Comparison of ENCODE assay signal across 8 cellular contexts in genomic region chr22:24427500-24428164, GRCh38. TPM values are rescaled to one million over a fixed set of nuclear protein-coding genes. Genes with fewer than 3 reads are reported as not detected.
A peak's percentile ranks its signal among the peaks of the same experiment; 100 is the strongest.
DNase-seq lines count a peak whose midpoint lies in the region; ATAC-seq and TF ChIP-seq lines count a peak whose summit lies in the region.

ADORA2A (plus strand) TSS chr22:24427599; CDS start chr22:24433405, 5,806 bp downstream.

- CTCF ChIA-PET in MCF 10A (lab: Yijun Ruan, JAX) = interaction anchor here (0.7 to 1.6 kb wide), 2 partner anchors 11 to 94 kb away, joined by 4 to 9 read pairs; no protein-coding TSS in a partner anchor

- H3K36me3 ChIP-seq in breast epithelium (no peaks in the 10 kb centered on the region), Loucy (ENCODE audit: insufficient read depth, low read length) (no peaks in the 10 kb centered on the region), mucosa of rectum (ENCODE audit: control insufficient read depth in 2 of 2, insufficient read depth in 2 of 2, low read length in 2 of 2) (no peaks in the 10 kb centered on the region), upper lobe of left lung (no peaks in the 10 kb centered on the region)

- H4K20me1 ChIP-seq in Loucy (ENCODE audit: insufficient read depth, low read length, poor library complexity, severe bottlenecking) = no peaks in the 10 kb centered on the region

- no peak within 1 kb of the TSS for H2AFZ ChIP-seq in Loucy (ENCODE audit: low read length)

- H3K9me2 ChIP-seq in Loucy (replicated peaks; ENCODE audit: low read depth, low read length) = no peaks in the 10 kb centered on the region

- peaks cover 44% of the 10 kb centered on the region for H3K79me2 ChIP-seq in Loucy (ENCODE audit: insufficient read depth, low read length)

- H3K9me3 Mint-ChIP-seq in MCF 10A (ENCODE audit: unreplicated experiment) = no peaks in the 10 kb centered on the region
- no peaks in the 10 kb centered on the region for H3K9me3 Mint-ChIP-seq in activated T-cell treated with anti-CD3 and anti-CD28 coated beads, Interleukin-2, amount 50 U/mL, for 72 hours
- no peaks in the 10 kb centered on the region for H3K9me3 Mint-ChIP-seq in osteocyte (ENCODE audit: unreplicated experiment)

- TF ChIP-seq POLR2A in breast epithelium (IDR thresholded peaks at IDR 0.05) (no peak), upper lobe of left lung (IDR thresholded peaks at IDR 0.05) (no peak)

- peak within 1 kb of the TSS; percentile 74 for H3K4me2 ChIP-seq in Loucy (ENCODE audit: low read depth, low read length, poor library complexity, severe bottlenecking)

- H3K27ac ChIP-seq in breast epithelium = peak within 1 kb of the TSS; percentile 21 to 66
- peak within 1 kb of the TSS; percentile 74 to 87 for H3K27ac ChIP-seq in mucosa of rectum (ENCODE audit: low read depth in 2 of 2, low read length in 2 of 2)
- peak within 1 kb of the TSS; percentile 47 to 85 (median 68) for H3K27ac ChIP-seq in upper lobe of left lung

- H3K36me3 Mint-ChIP-seq in MCF 10A (ENCODE audit: insufficient read depth, unreplicated experiment) (no peaks in the 10 kb centered on the region), osteocyte (ENCODE audit: unreplicated experiment) (no peaks in the 10 kb centered on the region)
- peaks cover 0 to 4% of the 10 kb centered on the region in 2 donors for H3K36me3 Mint-ChIP-seq in activated T-cell treated with anti-CD3 and anti-CD28 coated beads, Interleukin-2, amount 50 U/mL, for 72 hours (ENCODE audit: insufficient read depth in 2 of 2)

- H3K9ac ChIP-seq in Loucy (ENCODE audit: low read depth, low read length, poor library complexity, severe bottlenecking) = peak within 1 kb of the TSS; percentile 68
- H3K9ac ChIP-seq in mucosa of rectum (ENCODE audit: low read depth in 1 of 2, low read length in 2 of 2) = peak within 1 kb of the TSS; percentile 3 to 36

- no peaks in the 10 kb centered on the region for H3F3A ChIP-seq in Loucy (ENCODE audit: low read depth)

- intact Hi-C loops in breast epithelium (cut with DNase I; ENCODE audit: low total_unique reads) = no loop called here
- intact Hi-C loops in MCF 10A (cut with micrococcal nuclease) = no loop called here

- BruUV-seq in MCF 10A (replicated peaks; lab: Mats Ljungman, UMichigan) = no TSS peak

- H3K27me3 ChIP-seq in breast epithelium (peaks cover 0 to 7% of the 10 kb centered on the region in 2 donors), Loucy (ENCODE audit: insufficient read depth, low read length, poor library complexity, severe bottlenecking) (no peaks in the 10 kb centered on the region), mucosa of rectum (ENCODE audit: control insufficient read depth in 2 of 2, insufficient read depth in 2 of 2, low read length in 2 of 2) (peaks cover 0 to 24% of the 10 kb centered on the region in 2 donors), upper lobe of left lung (no peaks in the 10 kb centered on the region)

- H3K27me3 Mint-ChIP-seq in MCF 10A (ENCODE audit: insufficient read depth, unreplicated experiment) (peaks cover 18% of the 10 kb centered on the region), osteocyte (ENCODE audit: unreplicated experiment) (no peaks in the 10 kb centered on the region)
- no peaks in the 10 kb centered on the region for H3K27me3 Mint-ChIP-seq in activated T-cell treated with anti-CD3 and anti-CD28 coated beads, Interleukin-2, amount 50 U/mL, for 72 hours (ENCODE audit: low read depth)

- peak; percentile 68 to 70 for ATAC-seq in activated T-cell treated with anti-CD3 and anti-CD28 coated beads, Interleukin-2, amount 50 U/mL, for 72 hours (replicated peaks in 1 of 2)
- peak in 1 of 2 donors; percentile 5 for ATAC-seq in upper lobe of left lung (ENCODE audit: low FRiP score in 2 of 2)

- POLR2A ChIA-PET in MCF 10A (lab: Yijun Ruan, JAX) = no interaction called here

- H3K9me3 ChIP-seq in breast epithelium (no peaks in the 10 kb centered on the region), Loucy (ENCODE audit: insufficient read depth, low read depth, low read length) (no peaks in the 10 kb centered on the region), mucosa of rectum (ENCODE audit: control insufficient read depth in 2 of 2, low read length in 2 of 2) (no peaks in the 10 kb centered on the region), upper lobe of left lung (no peaks in the 10 kb centered on the region)

- no peak for DNase-seq in breast epithelium (ENCODE audit: low spot score in 2 of 2)
- no peak for DNase-seq in MCF 10A (ENCODE audit: unreplicated experiment)
- DNase-seq in activated T-cell treated with anti-CD3 and anti-CD28 coated beads, Interleukin-2, amount 50 U/mL, for 72 hours = peak; percentile 80 to 82
- peak; percentile 82 for DNase-seq in upper lobe of left lung
- no peak for DNase-seq in NCI-H1417 treated with DMSO at 0.1 percent for 48 hours (lab: John Stamatoyannopoulos, UW)
- DNase-seq in osteocyte (ENCODE audit: extremely low spot score, unreplicated experiment) = no peak

- H3K4me3 ChIP-seq in breast epithelium = peak within 1 kb of the TSS in 1 of 3 donors; percentile 8
- peak within 1 kb of the TSS; percentile 68 for H3K4me3 ChIP-seq in Loucy (ENCODE audit: low read length, poor library complexity, severe bottlenecking)
- peak within 1 kb of the TSS; percentile 38 to 51 for H3K4me3 ChIP-seq in mucosa of rectum (ENCODE audit: low read length in 2 of 2)
- peak within 1 kb of the TSS in 3 of 4 donors; percentile 11 to 33 (median 19) for H3K4me3 ChIP-seq in upper lobe of left lung

- H3K4me3 Mint-ChIP-seq in MCF 10A (ENCODE audit: unreplicated experiment) (no peak within 1 kb of the TSS), osteocyte (ENCODE audit: unreplicated experiment) (no peak within 1 kb of the TSS)
- H3K4me3 Mint-ChIP-seq in activated T-cell treated with anti-CD3 and anti-CD28 coated beads, Interleukin-2, amount 50 U/mL, for 72 hours = peak within 1 kb of the TSS; percentile 78 to 89

- 68 to 70% methylated on average over 10 to 19 of the region's 22 CpGs for WGBS in upper lobe of left lung, 2 donors

- no peak within 1 kb of the TSS for H3K27ac Mint-ChIP-seq in MCF 10A (ENCODE audit: low read depth, unreplicated experiment)
- H3K27ac Mint-ChIP-seq in activated T-cell treated with anti-CD3 and anti-CD28 coated beads, Interleukin-2, amount 50 U/mL, for 72 hours = peak within 1 kb of the TSS; percentile 92
- no peak within 1 kb of the TSS for H3K27ac Mint-ChIP-seq in osteocyte (ENCODE audit: unreplicated experiment)

- no peak for TF ChIP-seq EP300 in upper lobe of left lung (IDR thresholded peaks at IDR 0.05)

- TF ChIP-seq CTCF in breast epithelium (IDR thresholded peaks at IDR 0.05) = no peak
- TF ChIP-seq CTCF in MCF 10A (IDR thresholded peaks at IDR 0.05; ENCODE audit: unreplicated experiment) = no peak
- TF ChIP-seq CTCF in Loucy (conservative IDR thresholded peaks at IDR 0.05; ENCODE audit: low read length) = no peak
- no peak for TF ChIP-seq CTCF in upper lobe of left lung (IDR thresholded peaks at IDR 0.05)
- TF ChIP-seq CTCF in osteocyte (IDR thresholded peaks at IDR 0.05) = no peak

- H3K4me1 Mint-ChIP-seq in MCF 10A (ENCODE audit: insufficient read depth, unreplicated experiment) (peaks cover 13% of the 10 kb centered on the region), osteocyte (ENCODE audit: unreplicated experiment) (peaks cover 20% of the 10 kb centered on the region)
- peaks cover 73% of the 10 kb centered on the region for H3K4me1 Mint-ChIP-seq in activated T-cell treated with anti-CD3 and anti-CD28 coated beads, Interleukin-2, amount 50 U/mL, for 72 hours (ENCODE audit: low read depth)

- H3K4me1 ChIP-seq in breast epithelium (no peaks in the 10 kb centered on the region), Loucy (ENCODE audit: insufficient read depth, low read length, poor library complexity, severe bottlenecking) (peaks cover 74% of the 10 kb centered on the region), mucosa of rectum (ENCODE audit: control insufficient read depth in 2 of 2, insufficient read depth in 2 of 2, low read length in 2 of 2) (peaks cover 15 to 21% of the 10 kb centered on the region in 2 donors), upper lobe of left lung (peaks cover 33 to 87% (median 57%) of the 10 kb centered on the region in 4 donors)

RNA-seq across cellular contexts. Expression of gene ADORA2A, which starts in this region (rescaled TPM):
- total RNA-seq in breast epithelium (1 to 10 TPM; 1.8 to 4.3 (median 3.4) TPM), MCF 10A (2022) (0.96 and 1.4 TPM in 2 replicates), upper lobe of left lung (10 to 100 TPM in 2 of 6 donors, 1 to 10 TPM in 4; 7.3 to 20.9 (median 8.8) TPM), osteocyte (1.6 and 3.5 TPM in 2 replicates)
- 10 to 100 TPM; 34.6 to 41.2 TPM for total RNA-seq in activated T-cell treated with anti-CD3 and anti-CD28 coated beads, Interleukin-2, amount 50 U/mL, for 72 hours

Comparison
In these comparisons a context has a peak if more than half of its experiments do, and no peak if none do; other contexts are left out.
1. DNase-seq: peak in activated T-cell treated with anti-CD3 and anti-CD28 coated beads, Interleukin-2, amount 50 U/mL, for 72 hours (2 of 2) and upper lobe of left lung (2 of 2); none in breast epithelium (0 of 2), MCF 10A (single experiment), NCI-H1417 treated with DMSO at 0.1 percent for 48 hours (single experiment) and osteocyte (single experiment).
2. H3K4me3 Mint-ChIP-seq: peak in activated T-cell treated with anti-CD3 and anti-CD28 coated beads, Interleukin-2, amount 50 U/mL, for 72 hours (2 of 2); none in MCF 10A (single experiment) and osteocyte (single experiment).
3. Peak in every context shown above with its lines, with median percentiles within 50 percentile points of each other: H3K27ac ChIP-seq.